Comparison of ENCODE assay signal across 12 cellular contexts in genomic region chr18:49959176-49959575, GRCh38.
DNase-seq lines count a peak whose midpoint lies in the region; ATAC-seq and TF ChIP-seq lines count a peak whose summit lies in the region.
"Had no signal": no experiment of that assay in that cellular context is flagged by ENCODE, and none has a peak within 500 bp of the region (broad histone marks: within the 10 kb centered on the region; RNA-seq: fewer than 3 reads in every experiment).

No MANE protein-coding gene starts in this region.

- POLR2A ChIA-PET in MCF 10A (lab: Yijun Ruan, JAX): no interaction called here

- H3K27ac Mint-ChIP-seq in activated T-helper 17 cell treated with anti-CD3 and anti-CD28 coated beads, Interleukin-2, amount 50 U/mL, for 72 hours: peak overlapping the region; percentile 1
- H3K27ac Mint-ChIP-seq in MCF 10A (ENCODE audit: low read depth, unreplicated experiment): no peak overlapping the region
- H3K27ac Mint-ChIP-seq: neural progenitor cell had no signal

- H3K4me3 Mint-ChIP-seq in activated T-helper 17 cell treated with anti-CD3 and anti-CD28 coated beads, Interleukin-2, amount 50 U/mL, for 72 hours: no peak overlapping the region
- no peak overlapping the region for H3K4me3 Mint-ChIP-seq in MCF 10A (ENCODE audit: unreplicated experiment)
- H3K4me3 Mint-ChIP-seq: neural progenitor cell had no signal

- CTCF ChIA-PET in MCF 10A (lab: Yijun Ruan, JAX): no interaction called here

- DNase-seq in DMS79 treated with DMSO at 0.1 percent for 48 hours (lab: John Stamatoyannopoulos, UW) (peak; percentile 71), NCI-H2227 (lab: John Stamatoyannopoulos, UW; ENCODE audit: unreplicated experiment) (no peak), NCI-H446 (lab: John Stamatoyannopoulos, UW) (no peak), MCF 10A (ENCODE audit: unreplicated experiment) (no peak), NCI-H1092 treated with DMSO at 0.1 percent for 48 hours (lab: John Stamatoyannopoulos, UW) (no peak)
- DNase-seq: HCEC 1CT, kidney glomerular epithelial cell, NCI-H1694 treated with DMSO at 0.1 percent for 48 hours had no signal

- H3K9me3 Mint-ChIP-seq in activated T-helper 17 cell treated with anti-CD3 and anti-CD28 coated beads, Interleukin-2, amount 50 U/mL, for 72 hours: no peaks in the 10 kb centered on the region
- H3K9me3 Mint-ChIP-seq in MCF 10A (ENCODE audit: unreplicated experiment): no peaks in the 10 kb centered on the region
- H3K9me3 Mint-ChIP-seq: neural progenitor cell had no signal

- no peaks in the 10 kb centered on the region for H3K36me3 Mint-ChIP-seq in activated T-helper 17 cell treated with anti-CD3 and anti-CD28 coated beads, Interleukin-2, amount 50 U/mL, for 72 hours (ENCODE audit: low read depth)
- no peaks in the 10 kb centered on the region for H3K36me3 Mint-ChIP-seq in MCF 10A (ENCODE audit: insufficient read depth, unreplicated experiment)
- H3K36me3 Mint-ChIP-seq: neural progenitor cell had no signal

- ATAC-seq in GM18870 (IDR thresholded peaks at IDR 0.05; ENCODE audit: unreplicated experiment) (peak; percentile 71), HG02763 (IDR thresholded peaks at IDR 0.05; ENCODE audit: unreplicated experiment) (peak; percentile 69)
- ATAC-seq in activated T-helper 17 cell treated with anti-CD3 and anti-CD28 coated beads, Interleukin-2, amount 50 U/mL, for 72 hours (replicated peaks): peak; percentile 72

- no TSS peak for BruUV-seq in MCF 10A (replicated peaks; lab: Mats Ljungman, UMichigan)

- intact Hi-C loops in MCF 10A (cut with micrococcal nuclease): no loop called here

- peaks cover 15% of the 10 kb centered on the region for H3K27me3 Mint-ChIP-seq in activated T-helper 17 cell treated with anti-CD3 and anti-CD28 coated beads, Interleukin-2, amount 50 U/mL, for 72 hours
- no peaks in the 10 kb centered on the region for H3K27me3 Mint-ChIP-seq in MCF 10A (ENCODE audit: insufficient read depth, unreplicated experiment)

- peaks cover 20% of the 10 kb centered on the region for H3K4me1 Mint-ChIP-seq in activated T-helper 17 cell treated with anti-CD3 and anti-CD28 coated beads, Interleukin-2, amount 50 U/mL, for 72 hours
- H3K4me1 Mint-ChIP-seq in MCF 10A (ENCODE audit: insufficient read depth, unreplicated experiment): no peaks in the 10 kb centered on the region
- H3K4me1 Mint-ChIP-seq: neural progenitor cell had no signal

- no peak for TF ChIP-seq CTCF in MCF 10A (IDR thresholded peaks at IDR 0.05; ENCODE audit: unreplicated experiment)
